Comparison of ENCODE assay signal across 10 cellular contexts in genomic region chr2:10326707-10327594, GRCh38. TPM values are rescaled to one million over a fixed set of nuclear protein-coding genes. Genes with fewer than 3 reads are reported as not detected.
DNase-seq lines count a peak whose midpoint lies in the region; ATAC-seq and TF ChIP-seq lines count a peak whose summit lies in the region.
"Had no signal": no experiment of that assay in that cellular context is flagged by ENCODE, and none has a peak within 500 bp of the region (broad histone marks: within the 10 kb centered on the region; RNA-seq: fewer than 3 reads in every experiment).

No MANE protein-coding gene starts in this region.

- H3K36me3 ChIP-seq in body of pancreas (replicated peaks in 1 of 2; ENCODE audit: insufficient read depth in 1 of 2, low read depth in 2 of 2): no peaks in the 10 kb centered on the region

- ATAC-seq in body of pancreas (peak; percentile 15), HG02981 (IDR thresholded peaks at IDR 0.05; ENCODE audit: unreplicated experiment) (no peak)
- ATAC-seq: mucosa of descending colon had no signal

- no peak for TF ChIP-seq POLR2A in body of pancreas (IDR thresholded peaks at IDR 0.05)

- no peaks in the 10 kb centered on the region for H3K27me3 Mint-ChIP-seq in activated CD4-positive, alpha-beta T cell treated with anti-CD3 and anti-CD28 coated beads, Interleukin-2, amount 10 ng/mL, durations not matched to agents 24 days and 14 days

- no peak overlapping the region for H3K4me3 ChIP-seq in body of pancreas
- H3K4me3 ChIP-seq: mucosa of descending colon, SK-N-MC had no signal

- no peaks in the 10 kb centered on the region for H3K9me3 ChIP-seq in body of pancreas
- H3K9me3 ChIP-seq: mucosa of descending colon had no signal

- H3K27me3 ChIP-seq in body of pancreas: no peaks in the 10 kb centered on the region

- intact Hi-C loops in activated CD4-positive, alpha-beta T cell treated with anti-CD3 and anti-CD28 coated beads, Interleukin-2, amount 10 ng/mL, durations not matched to agents 24 days and 14 days (cut with micrococcal nuclease): no loop called here
- intact Hi-C loops in body of pancreas (cut with DNase I): no loop called here
- intact Hi-C loops in posterior cingulate gyrus (cut with DNase I): no loop called here

- H3K27ac Mint-ChIP-seq in activated CD4-positive, alpha-beta T cell treated with anti-CD3 and anti-CD28 coated beads, Interleukin-2, amount 10 ng/mL, durations not matched to agents 24 days and 14 days: peak overlapping the region; percentile 34

- H3K27ac ChIP-seq in body of pancreas: peak overlapping the region in 3 of 4 donors; percentile 58 to 73 (median 61)
- H3K27ac ChIP-seq: SK-N-MC had no signal

- peaks cover 54% of the 10 kb centered on the region for H3K4me1 Mint-ChIP-seq in activated CD4-positive, alpha-beta T cell treated with anti-CD3 and anti-CD28 coated beads, Interleukin-2, amount 10 ng/mL, durations not matched to agents 24 days and 14 days

- peaks cover 14% of the 10 kb centered on the region for H3K36me3 Mint-ChIP-seq in activated CD4-positive, alpha-beta T cell treated with anti-CD3 and anti-CD28 coated beads, Interleukin-2, amount 10 ng/mL, durations not matched to agents 24 days and 14 days (ENCODE audit: low read depth)

- DNase-seq in activated CD4-positive, alpha-beta T cell treated with anti-CD3 and anti-CD28 coated beads, Interleukin-2, amount 10 ng/mL, durations not matched to agents 24 days and 14 days: no peak
- DNase-seq in activated CD4-positive, alpha-beta T cell treated with anti-CD3 and anti-CD28 coated beads, Interleukin-2, amount 50 U/mL, for 48 hours: no peak
- DNase-seq in NCI-H2171 (lab: John Stamatoyannopoulos, UW): peak; percentile 97
- peak in 2 of 4 donors; percentile 29 to 51 for DNase-seq in body of pancreas
- DNase-seq in posterior cingulate gyrus: peak in 8 of 10 donors; percentile 43 to 94 (median 59)
- DNase-seq in stimulated activated naive CD4-positive, alpha-beta T cell treated with Interleukin-2 at 50 U/mL for 16 hours (lab: John Stamatoyannopoulos, UW): no peak
- DNase-seq in amniotic stem cell (lab: John Stamatoyannopoulos, UW): no peak
- DNase-seq: mucosa of descending colon had no signal

- no peaks in the 10 kb centered on the region for H3K9me3 Mint-ChIP-seq in activated CD4-positive, alpha-beta T cell treated with anti-CD3 and anti-CD28 coated beads, Interleukin-2, amount 10 ng/mL, durations not matched to agents 24 days and 14 days

- H3K4me3 Mint-ChIP-seq in activated CD4-positive, alpha-beta T cell treated with anti-CD3 and anti-CD28 coated beads, Interleukin-2, amount 10 ng/mL, durations not matched to agents 24 days and 14 days: no peak overlapping the region

- WGBS in body of pancreas, 2 donors: 41 to 53% methylated on average over 15 of the region's 15 CpGs

- H3K4me1 ChIP-seq in body of pancreas: peaks cover 73% of the 10 kb centered on the region

- no peak for TF ChIP-seq CTCF in body of pancreas (IDR thresholded peaks at IDR 0.05)

RNA-seq across cellular contexts. Expression of gene HPCAL1, which starts 24.2 kb away (rescaled TPM):
- 77.1 and 82.8 TPM in 2 replicates for total RNA-seq in activated CD4-positive, alpha-beta T cell treated with anti-CD3 and anti-CD28 coated beads, Interleukin-2, amount 10 ng/mL, durations not matched to agents 24 days and 14 days
- 10 to 100 TPM; 41.0 to 66.3 TPM for total RNA-seq in body of pancreas

Comparison
In these comparisons a context has a peak if more than half of its experiments do, and no peak if none do; other contexts are left out.
1. DNase-seq: peak in NCI-H2171 (single experiment) and posterior cingulate gyrus (8 of 10); none in activated CD4-positive, alpha-beta T cell treated with anti-CD3 and anti-CD28 coated beads, Interleukin-2, amount 10 ng/mL, durations not matched to agents 24 days and 14 days (single experiment), activated CD4-positive, alpha-beta T cell treated with anti-CD3 and anti-CD28 coated beads, Interleukin-2, amount 50 U/mL, for 48 hours (0 of 2), stimulated activated naive CD4-positive, alpha-beta T cell treated with Interleukin-2 at 50 U/mL for 16 hours (single experiment) and amniotic stem cell (single experiment).